ENCODE assay signal across 1 cellular context in genomic region chr15:57345584-57345983, GRCh38.
TF ChIP-seq lines count a peak whose summit lies in the region.

No MANE protein-coding gene starts in this region.

TF ChIP-seq in SK-N-SH, 30 proteins besides CTCF, POLR2A, EP300 and RAD21 (continued from another document):
- TF ChIP-seq REST (IDR thresholded peaks at IDR 0.05; ENCODE audit: low read depth, low read length) (no peak), CHD2 (IDR thresholded peaks at IDR 0.05; ENCODE audit: low read length, partially characterized antibody) (no peak), TAF1 (IDR thresholded peaks at IDR 0.05; ENCODE audit: borderline replicate concordance, low read depth, low read length) (no peak), FOXM1 (IDR thresholded peaks at IDR 0.05; ENCODE audit: low read depth) (no peak), FOXJ3 (CRISPR knock-in tag; IDR thresholded peaks at IDR 0.05) (no peak), USF2 (IDR thresholded peaks at IDR 0.05; ENCODE audit: borderline replicate concordance, low read depth, low read length) (no peak)
